23 cellular contexts compared by ENCODE assay signal in the genomic region with DNA sequence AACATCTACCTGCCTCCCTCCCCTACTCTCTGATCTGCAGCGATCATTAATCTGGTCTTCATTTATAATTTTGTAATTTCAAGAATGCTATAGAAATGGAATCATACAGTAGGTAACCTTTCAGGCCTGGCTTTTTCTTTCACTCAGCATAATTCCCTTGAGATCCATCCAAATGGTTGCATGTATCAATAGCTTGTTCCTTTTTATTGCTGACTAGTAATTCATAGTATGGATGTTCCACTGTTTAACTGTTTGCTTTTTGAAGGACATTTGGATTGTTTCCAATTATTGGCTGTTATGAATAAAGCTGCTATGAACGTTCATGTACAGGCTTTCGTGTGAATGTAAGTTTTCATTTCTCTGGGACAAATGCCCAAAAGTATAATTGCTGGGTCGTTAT.
"Had no signal": no experiment of that assay in that cellular context is flagged by ENCODE, and none has a peak within 500 bp of the region (broad histone marks: within the 10 kb centered on the region; RNA-seq: fewer than 3 reads in every experiment).

No MANE protein-coding gene starts in this region.

- H3K36me3 ChIP-seq: esophagus muscularis mucosa, gastroesophageal sphincter, heart left ventricle, stomach, thyroid gland, vagina had no signal

- ATAC-seq: foreskin keratinocyte; gastroesophageal sphincter; heart left ventricle; left lobe of liver; mucosa of descending colon; natural killer cell treated with Interleukin-12 subunit alpha and Interleukin-12 subunit beta and Interleukin-15 and Interleukin-18, amount 100 ng/mL, for 72 hours; sciatic nerve; stimulated activated effector memory CD8-positive, alpha-beta T cell treated with anti-CD3 and anti-CD28 coated beads, Interleukin-12 subunit alpha, Interleukin-12 subunit beta, amount 100 ng/mL, for 72 hours had no signal

- H3K27ac ChIP-seq: esophagus muscularis mucosa, foreskin keratinocyte, gastroesophageal sphincter, heart left ventricle, hepatocyte, parathyroid adenoma, stomach, thyroid gland, vagina had no signal

- H3K9me3 ChIP-seq: esophagus muscularis mucosa, gastroesophageal sphincter, heart left ventricle, mucosa of descending colon, stomach, thyroid gland, vagina had no signal

- H3K4me1 ChIP-seq: esophagus muscularis mucosa, foreskin keratinocyte, gastroesophageal sphincter, heart left ventricle, parathyroid adenoma, stomach, thyroid gland, vagina had no signal

- H3K4me2 ChIP-seq: hepatocyte had no signal

- H3K27me3 ChIP-seq: hepatocyte, thyroid gland, vagina had no signal

- H3K9ac ChIP-seq: parathyroid adenoma had no signal

- H3K4me3 ChIP-seq: esophagus muscularis mucosa, gastroesophageal sphincter, heart left ventricle, hepatocyte, mucosa of descending colon, stomach, thyroid gland, vagina had no signal

- H2AFZ ChIP-seq: hepatocyte, parathyroid adenoma had no signal

- DNase-seq: dermis blood vessel endothelial cell; effector memory CD4-positive, alpha-beta T cell; foreskin keratinocyte; heart left ventricle; kidney; mesenchymal stem cell; mucosa of descending colon; naive B cell; stimulated activated CD4-positive, alpha-beta T cell treated with anti-CD3 and anti-CD28 coated beads, Interleukin-2, amount 100 ng/mL, for 24 hours; stimulated activated CD4-positive, alpha-beta T cell treated with anti-CD3 and anti-CD28 coated beads, Interleukin-4, amount 100 ng/mL, for 24 hours; stimulated activated naive CD4-positive, alpha-beta T cell treated with Interleukin-2 at 50 U/mL for 16 hours; stomach; thyroid gland; trophoblast cell had no signal
